In genomic region chr21:44630440-44630839, GRCh38 we compare ENCODE assay signal across 1 cellular context.
TF ChIP-seq lines count a peak whose summit lies in the region.

No MANE protein-coding gene starts in this region.

TF ChIP-seq in SK-N-SH, 30 proteins besides CTCF, POLR2A, EP300 and RAD21:
- TF ChIP-seq FOXM1 (IDR thresholded peaks at IDR 0.05; ENCODE audit: low read depth), result no peak
- TF ChIP-seq NFIC (IDR thresholded peaks at IDR 0.05; ENCODE audit: borderline replicate concordance), result no peak
- TF ChIP-seq REST (IDR thresholded peaks at IDR 0.05; ENCODE audit: low read depth, low read length), result no peak
- no peak for TF ChIP-seq TAF1 (IDR thresholded peaks at IDR 0.05; ENCODE audit: borderline replicate concordance, low read depth, low read length)
- TF ChIP-seq ZBTB33 (IDR thresholded peaks at IDR 0.05; ENCODE audit: borderline replicate concordance, low read depth), result no peak
- TF ChIP-seq POLR2AphosphoS5 (IDR thresholded peaks at IDR 0.05; ENCODE audit: low read depth, low read length), result no peak
- TF ChIP-seq RFX5 (IDR thresholded peaks at IDR 0.05; ENCODE audit: low read length), result no peak
- no peak for TF ChIP-seq PBX3 (IDR thresholded peaks at IDR 0.05)
- no peak for TF ChIP-seq MXI1 (IDR thresholded peaks at IDR 0.05; ENCODE audit: low read depth, low read length)
